In the genomic region with DNA sequence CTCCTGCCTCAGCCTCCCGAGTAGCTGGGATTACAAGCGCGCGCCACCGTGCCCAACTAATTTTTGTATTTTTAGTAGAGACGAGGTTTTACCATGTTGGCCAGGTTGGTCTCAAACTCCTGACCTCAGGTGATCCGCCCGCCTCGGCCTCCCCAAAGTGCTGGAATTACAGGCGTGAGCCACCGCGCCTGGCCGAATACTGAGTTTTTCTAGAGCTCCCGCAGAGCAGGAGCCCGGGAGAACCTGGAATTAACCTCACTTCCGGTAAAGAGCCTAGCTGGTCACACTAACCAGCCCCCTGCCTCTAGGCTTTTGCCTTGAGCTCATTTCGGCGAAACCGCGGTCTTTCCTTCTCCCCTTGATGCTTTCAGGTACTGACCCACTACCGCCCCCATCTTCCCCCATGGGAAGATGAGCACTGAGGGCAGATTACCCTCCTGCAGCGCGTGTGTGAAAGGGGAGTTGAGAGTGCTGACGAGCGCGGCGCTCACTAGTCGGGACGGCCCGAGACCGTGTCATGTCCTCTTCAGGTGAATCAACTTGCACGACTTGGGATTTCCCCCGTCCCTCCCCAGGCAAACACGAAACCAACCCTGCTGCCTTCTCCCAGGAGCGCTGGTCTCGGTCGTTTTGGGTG, we compare ENCODE assay signal across 8 cellular contexts. TPM values are rescaled to one million over a fixed set of nuclear protein-coding genes. Genes with fewer than 3 reads are reported as not detected.
A peak's percentile ranks its signal among the peaks of the same experiment; 100 is the strongest.
DNase-seq lines count a peak whose midpoint lies in the region; ATAC-seq and TF ChIP-seq lines count a peak whose summit lies in the region.

No MANE protein-coding gene starts in this region.

- ATAC-seq in HG02588 (IDR thresholded peaks at IDR 0.05; ENCODE audit: unreplicated experiment), result peak; percentile 35
- peak; percentile 0 to 34 for ATAC-seq in lower lobe of right lung

- H3K27ac ChIP-seq in caudate nucleus (ENCODE audit: low read depth, low read length), result peak overlapping the region; percentile 94
- H3K27ac ChIP-seq in lower lobe of right lung, result peak overlapping the region; percentile 96

- intact Hi-C loops in lower lobe of right lung (cut with DNase I), result no loop called here

- no peaks in the 10 kb centered on the region for H3K27me3 ChIP-seq in lower lobe of right lung (ENCODE audit: low read depth)

- H3K4me3 ChIP-seq in WI38 (ENCODE audit: low read depth, low read length), result peak overlapping the region; percentile 84
- peak overlapping the region; percentile 85 for H3K4me3 ChIP-seq in lower lobe of right lung

- H3K4me1 ChIP-seq in lower lobe of right lung, result peaks cover 53% of the 10 kb centered on the region

- H3K9me3 ChIP-seq in lower lobe of right lung, result no peaks in the 10 kb centered on the region

- peaks cover 21% of the 10 kb centered on the region for H3K36me3 ChIP-seq in lower lobe of right lung

- TF ChIP-seq CTCF in WI38 (IDR thresholded peaks at IDR 0.05; ENCODE audit: low read depth, low read length) (peak; percentile 28; the same call in 1 of the 2 replicates), lower lobe of right lung (IDR thresholded peaks at IDR 0.05) (peak; percentile 35)

- DNase-seq in NCI-H1092 treated with DMSO at 0.1 percent for 48 hours (lab: John Stamatoyannopoulos, UW), result peak; percentile 46
- no peak for DNase-seq in NCI-H1092 (lab: John Stamatoyannopoulos, UW)
- peak; percentile 82 for DNase-seq in NCI-H146 (lab: John Stamatoyannopoulos, UW)
- peak in 11 of 61 donors; percentile 15 to 72 (median 44) for DNase-seq in caudate nucleus (lab: John Stamatoyannopoulos, UW)
- peak; percentile 64 for DNase-seq in lower lobe of right lung
- DNase-seq in stimulated activated CD8-positive, alpha-beta memory T cell treated with anti-CD3 and anti-CD28 coated beads, Interleukin-15, amount 100 ng/mL, for 4 hours (ENCODE audit: low read depth in 2 of 2), result peak; percentile 74 to 85

RNA-seq across cellular contexts. Expression of gene NEK8, which starts 0.7 kb away (rescaled TPM):
- total RNA-seq in lower lobe of right lung, result 11.3 TPM

RNA-seq across cellular contexts. Expression of gene TLCD1, which starts 1.8 kb away (rescaled TPM):
- total RNA-seq in lower lobe of right lung, result 19.8 TPM

RNA-seq across cellular contexts. Expression of gene RPL23A, which starts 8.1 kb away (rescaled TPM):
- 1,156 TPM for total RNA-seq in lower lobe of right lung

RNA-seq across cellular contexts. Expression of gene RAB34, which starts 10.2 kb away (rescaled TPM):
- total RNA-seq in lower lobe of right lung, result 62.3 TPM

RNA-seq across cellular contexts. Expression of gene TRAF4, which starts 16.0 kb away (rescaled TPM):
- 52.8 TPM for total RNA-seq in lower lobe of right lung
